In the genomic region with DNA sequence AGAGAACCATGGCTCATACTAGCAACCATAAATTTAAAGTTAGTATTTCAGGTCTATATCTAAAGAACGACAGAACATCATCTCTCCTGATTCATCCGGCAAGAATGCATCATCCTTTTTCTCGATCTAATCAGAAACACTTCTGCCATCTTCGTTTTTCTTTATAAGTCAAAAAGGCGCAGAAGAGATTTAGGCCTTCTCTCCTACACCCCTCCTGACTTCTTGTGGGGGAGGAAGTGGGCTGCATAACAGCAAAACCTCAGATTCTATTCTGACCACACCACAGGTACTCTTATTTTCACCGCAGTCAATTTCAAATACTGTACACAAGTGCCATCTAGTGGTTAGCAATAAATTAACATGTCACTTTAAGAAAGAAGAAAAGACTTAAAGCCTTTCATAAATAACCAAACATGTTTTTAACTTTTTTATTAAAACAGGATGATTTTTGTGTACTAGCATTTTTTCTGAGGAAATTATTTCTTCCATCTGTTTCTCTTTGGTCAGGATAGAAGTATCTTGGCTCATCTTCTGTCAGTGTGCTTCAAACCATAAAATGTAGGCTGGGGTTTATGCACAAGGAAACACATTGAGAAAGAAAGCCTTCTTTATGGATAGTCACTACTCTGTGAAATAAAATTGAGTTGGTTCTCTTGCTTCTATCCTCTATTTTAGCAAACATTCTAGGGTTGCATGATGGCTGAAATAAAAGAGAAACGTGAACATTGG, we compare ENCODE assay signal across 2 cellular contexts.
TF ChIP-seq lines count a peak whose summit lies in the region.

No MANE protein-coding gene starts in this region.

TF ChIP-seq in Ishikawa, 13 proteins besides CTCF, POLR2A, EP300 and RAD21 (continued from another document):
- TF ChIP-seq REST (IDR thresholded peaks at IDR 0.05; ENCODE audit: low read depth) (no peak), NFIC (IDR thresholded peaks at IDR 0.05) (no peak), USF1 (IDR thresholded peaks at IDR 0.05) (no peak), ZBTB7A (IDR thresholded peaks at IDR 0.05; ENCODE audit: low read depth) (no peak), EGR1 (IDR thresholded peaks at IDR 0.05) (no peak)
TF ChIP-seq in Ishikawa: peak in this region for 0.

TF ChIP-seq in liver, 16 proteins besides CTCF, POLR2A, EP300 and RAD21 (continued from another document):
- TF ChIP-seq REST (IDR thresholded peaks at IDR 0.05): no peak
- TF ChIP-seq JUND (IDR thresholded peaks at IDR 0.05): no peak
- TF ChIP-seq EGR1 (IDR thresholded peaks at IDR 0.05; ENCODE audit: low read depth in 2 of 2): no peak
- TF ChIP-seq SP1 (IDR thresholded peaks at IDR 0.05): no peak
- TF ChIP-seq GABPA (IDR thresholded peaks at IDR 0.05 in 1 of 2, conservative IDR thresholded peaks at IDR 0.05 in 1 of 2): no peak
TF ChIP-seq in liver: peak in this region for 0.
